8 cellular contexts compared by ENCODE assay signal in the genomic region with DNA sequence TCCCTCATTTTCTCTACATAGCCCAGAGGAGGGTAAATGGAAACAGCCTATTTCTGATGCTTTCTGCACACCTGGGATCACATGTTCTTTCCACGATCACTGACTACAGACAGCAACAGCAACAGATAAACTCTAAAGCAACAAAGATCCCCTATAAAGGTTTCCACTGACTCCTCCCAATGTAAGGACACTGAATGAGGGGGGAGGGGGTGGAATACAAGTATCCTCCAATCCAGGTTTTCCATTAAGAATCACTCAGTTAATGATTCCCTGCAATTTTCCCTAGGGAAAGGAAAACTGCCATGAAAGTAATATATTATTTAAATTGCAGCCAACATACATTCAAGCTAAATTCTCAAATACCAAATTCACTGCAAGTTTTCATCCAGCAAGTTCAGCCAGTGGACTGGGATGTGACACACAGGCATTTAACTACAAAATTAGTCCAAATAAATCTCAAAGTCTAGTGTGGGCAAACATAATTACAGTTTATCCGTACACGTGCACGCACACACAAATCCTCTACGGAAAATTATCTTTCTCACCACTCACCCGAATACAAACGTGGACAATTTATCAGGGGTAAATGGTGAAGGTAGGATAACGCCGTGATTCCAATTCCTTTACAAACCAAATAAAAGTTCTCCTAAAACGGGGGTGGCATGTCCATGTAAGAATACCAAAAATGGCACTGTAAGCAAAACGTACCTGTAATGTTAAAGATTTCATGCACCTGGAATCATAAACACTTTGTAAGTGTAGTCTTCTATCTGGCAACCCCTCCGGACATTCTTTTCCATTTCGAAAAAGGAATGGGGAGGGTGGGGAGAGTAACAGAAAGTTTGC. TPM values are rescaled to one million over a fixed set of nuclear protein-coding genes. Genes with fewer than 3 reads are reported as not detected.
DNase-seq lines count a peak whose midpoint lies in the region; ATAC-seq and TF ChIP-seq lines count a peak whose summit lies in the region.
"Not testable (repeated sequence)": the region's sequence is repeated elsewhere in the genome, so short reads cannot be mapped to it uniquely, and the experiment has no call there.

No MANE protein-coding gene starts in this region.

- not testable (repeated sequence) for ATAC-seq in CD4-positive, alpha-beta T cell (ENCODE audit: poor library complexity); IMR-90 (ENCODE audit: low read depth); activated T-helper 17 cell treated with anti-CD3 and anti-CD28 coated beads, Interleukin-2, amount 50 U/mL, for 72 hours (replicated peaks); thoracic aorta (ENCODE audit: insufficient number of reproducible peaks, low FRiP score, low read depth)

- dilution Hi-C loops in IMR-90 (cut with HindIII; ENCODE audit: low sequenced_read_pairs, unreplicated experiment): not testable (repeated sequence)

- not testable (repeated sequence) for H3F3A ChIP-seq in neural progenitor cell (ENCODE audit: low read depth)

- H3K4me1 Mint-ChIP-seq in CD4-positive, alpha-beta T cell (ENCODE audit: low read depth): peaks cover 63% of the 10 kb centered on the region
- H3K4me1 Mint-ChIP-seq in activated T-helper 17 cell treated with anti-CD3 and anti-CD28 coated beads, Interleukin-2, amount 50 U/mL, for 72 hours: peaks cover 25% of the 10 kb centered on the region
- peaks cover 18% of the 10 kb centered on the region for H3K4me1 Mint-ChIP-seq in neural progenitor cell

- CTCF ChIA-PET in CD4-positive, alpha-beta T cell (lab: Charles Lee); IMR-90 (lab: Yijun Ruan, JAX): not testable (repeated sequence)

- H3K4me3 ChIP-seq in IMR-90 (ENCODE audit: insufficient read depth, low read depth, low read length): peak overlapping the region; percentile 85
- H3K4me3 ChIP-seq in Peyer's patch: peak overlapping the region; percentile 86 to 100 (median 93)
- peak overlapping the region; percentile 64 for H3K4me3 ChIP-seq in ectodermal cell (ENCODE audit: insufficient read depth, low read depth, low read length)
- peak overlapping the region; percentile 90 for H3K4me3 ChIP-seq in iPS-20b (ENCODE audit: low read length)
- peak overlapping the region; percentile 93 for H3K4me3 ChIP-seq in neural progenitor cell
- H3K4me3 ChIP-seq in thoracic aorta: peak overlapping the region; percentile 94

- H3K9ac ChIP-seq in IMR-90 (ENCODE audit: low read depth, low read length) (peak overlapping the region; percentile 100), iPS-20b (ENCODE audit: low read depth, low read length) (peak overlapping the region; percentile 86; the same call in 1 of the 2 replicates)
- H3K9ac ChIP-seq in neural progenitor cell: not testable (repeated sequence)

- peak overlapping the region; percentile 94; the same call in 1 of the 2 replicates for H3K4ac ChIP-seq in IMR-90 (ENCODE audit: low read depth, low read length)

- H2AFZ ChIP-seq in IMR-90 (replicated peaks; ENCODE audit: low read length, poor library complexity); neural progenitor cell (replicated peaks): not testable (repeated sequence)

- H2BK20ac ChIP-seq in IMR-90 (ENCODE audit: low read depth, low read length): not testable (repeated sequence)

- H3K4me2 ChIP-seq in IMR-90 (ENCODE audit: low read depth, low read length): peak overlapping the region; percentile 94
- H3K4me2 ChIP-seq in neural progenitor cell: peak overlapping the region; percentile 84

- not testable (repeated sequence) for DNase-seq in CD4-positive, alpha-beta T cell; Peyer's patch; thoracic aorta (ENCODE audit: low spot score)
- peak; percentile 70 for DNase-seq in IMR-90
- peak; percentile 12 for DNase-seq in neural progenitor cell (ENCODE audit: low spot score)

- H3K23ac ChIP-seq in IMR-90 (ENCODE audit: low read depth, low read length): peak overlapping the region; percentile 91

- peak overlapping the region; percentile 95 for H3K27ac Mint-ChIP-seq in CD4-positive, alpha-beta T cell
- peak overlapping the region; percentile 94 for H3K27ac Mint-ChIP-seq in activated T-helper 17 cell treated with anti-CD3 and anti-CD28 coated beads, Interleukin-2, amount 50 U/mL, for 72 hours
- peak overlapping the region; percentile 98 for H3K27ac Mint-ChIP-seq in neural progenitor cell

- H4K20me1 ChIP-seq in IMR-90 (ENCODE audit: insufficient read depth, low read length): peaks cover 47% of the 10 kb centered on the region
- H4K20me1 ChIP-seq in neural progenitor cell (ENCODE audit: low read depth): peaks cover 21% of the 10 kb centered on the region

- H3K9me3 ChIP-seq in CD4-positive, alpha-beta T cell (ENCODE audit: control insufficient read depth, low read length); IMR-90 (ENCODE audit: control insufficient read depth, insufficient read depth, low read length); Peyer's patch; ectodermal cell (ENCODE audit: control insufficient read depth, low read length); iPS-20b (ENCODE audit: insufficient read depth, low read depth, low read length); neural progenitor cell (ENCODE audit: low read depth); thoracic aorta: not testable (repeated sequence)

- H3K9me1 ChIP-seq in IMR-90 (ENCODE audit: insufficient read depth, low read length): not testable (repeated sequence)

- not testable (repeated sequence) for H3K27me3 Mint-ChIP-seq in CD4-positive, alpha-beta T cell; activated T-helper 17 cell treated with anti-CD3 and anti-CD28 coated beads, Interleukin-2, amount 50 U/mL, for 72 hours; neural progenitor cell (ENCODE audit: insufficient read depth, low read depth)

- in situ Hi-C loops in IMR-90 (cut with MboI; ENCODE audit: low sequenced_read_pairs): loop anchor here (5.0 kb wide), 1 partner anchor 72 kb away; no protein-coding TSS in a partner anchor

- peak overlapping the region; percentile 81 to 85 for H4K8ac ChIP-seq in IMR-90 (ENCODE audit: low read depth in 2 of 2, low read length in 2 of 2)

- H3K79me1 ChIP-seq in IMR-90 (ENCODE audit: low read depth in 1 of 2, low read length in 2 of 2): peaks cover 7 to 15% of the 10 kb centered on the region in 2 experiments; a peak in 3 of 4 replicates

- BruUV-seq in IMR-90 (replicated peaks; lab: Mats Ljungman, UMichigan): TSS peak; percentile 18

- intact Hi-C loops in CD4-positive, alpha-beta T cell (cut with DNase I, micrococcal nuclease): loop anchor here in 1 of 2 experiments (5.0 to 10.0 kb wide), 3 partner anchors 52 to 536 kb away; a partner anchor contains a TSS
- intact Hi-C loops in IMR-90 (cut with micrococcal nuclease): loop anchor here (2.0 to 5.0 kb wide), 2 partner anchors 22 to 47 kb away; no protein-coding TSS in a partner anchor

- not testable (repeated sequence) for H3K27me3 ChIP-seq in CD4-positive, alpha-beta T cell (ENCODE audit: control insufficient read depth, insufficient read depth, low read length); IMR-90 (ENCODE audit: control insufficient read depth, insufficient read depth, low read length); Peyer's patch; iPS-20b (ENCODE audit: insufficient read depth, low read length); thoracic aorta (replicated peaks; ENCODE audit: insufficient read depth)
- H3K27me3 ChIP-seq in ectodermal cell (ENCODE audit: control insufficient read depth, insufficient read depth, low read length, poor library complexity, severe bottlenecking): peaks cover 25% of the 10 kb centered on the region
- peaks cover 24% of the 10 kb centered on the region for H3K27me3 ChIP-seq in neural progenitor cell

- not testable (repeated sequence) for H3K27ac ChIP-seq in CD4-positive, alpha-beta T cell (ENCODE audit: low read depth, low read length); ectodermal cell (ENCODE audit: insufficient read depth, low read depth, low read length, poor library complexity, severe bottlenecking); iPS-20b (ENCODE audit: low read length); neural progenitor cell
- H3K27ac ChIP-seq in IMR-90 (ENCODE audit: insufficient read depth, low read length) (peak overlapping the region; percentile 99), Peyer's patch (peak overlapping the region; percentile 94 to 99 (median 97)), thoracic aorta (peak overlapping the region in 1 of 2 donors; percentile 90)

- not testable (repeated sequence) for H3K36me3 ChIP-seq in IMR-90 (ENCODE audit: control insufficient read depth, insufficient read depth, low read length); Peyer's patch; ectodermal cell (ENCODE audit: control insufficient read depth, insufficient read depth, low read length); iPS-20b (ENCODE audit: insufficient read depth, low read depth, low read length); neural progenitor cell; thoracic aorta

- H3K4me1 ChIP-seq in IMR-90 (ENCODE audit: control insufficient read depth, insufficient read depth, low read length): peaks cover 14% of the 10 kb centered on the region
- not testable (repeated sequence) for H3K4me1 ChIP-seq in Peyer's patch; ectodermal cell (ENCODE audit: control insufficient read depth, insufficient read depth, low read length); iPS-20b (ENCODE audit: insufficient read depth, low read length); neural progenitor cell
- H3K4me1 ChIP-seq in thoracic aorta (ENCODE audit: control insufficient read depth in 1 of 2, low read depth in 2 of 2): peaks cover 27 to 41% of the 10 kb centered on the region in 2 donors

- H2AK9ac ChIP-seq in IMR-90 (replicated peaks; ENCODE audit: low read depth, low read length, poor library complexity): not testable (repeated sequence)

- TF ChIP-seq RAD21 in IMR-90 (IDR thresholded peaks at IDR 0.05; ENCODE audit: low read length): not testable (repeated sequence)

- H2BK15ac ChIP-seq in IMR-90 (ENCODE audit: low read depth, low read length): not testable (repeated sequence)

- peak overlapping the region; percentile 97 for H2BK5ac ChIP-seq in IMR-90 (ENCODE audit: low read depth, low read length, poor library complexity, severe bottlenecking)

- peak overlapping the region; percentile 79 for H4K91ac ChIP-seq in IMR-90 (ENCODE audit: insufficient read depth, low read depth, low read length)

- peak overlapping the region; percentile 98 for H3K4me3 Mint-ChIP-seq in CD4-positive, alpha-beta T cell
- peak overlapping the region; percentile 94 for H3K4me3 Mint-ChIP-seq in activated T-helper 17 cell treated with anti-CD3 and anti-CD28 coated beads, Interleukin-2, amount 50 U/mL, for 72 hours
- H3K4me3 Mint-ChIP-seq in neural progenitor cell: peak overlapping the region; percentile 100

- H2BK120ac ChIP-seq in IMR-90 (ENCODE audit: low read depth, low read length): peak overlapping the region; percentile 78; the same call in 1 of the 2 replicates

- POLR2A ChIA-PET in CD4-positive, alpha-beta T cell (lab: Charles Lee): interaction anchor here (1.0 to 2.9 kb wide), 2 partner anchors 49 to 155 kb away, joined by 5 to 30 read pairs; no protein-coding TSS in a partner anchor
- POLR2A ChIA-PET in IMR-90 (lab: Charles Lee; ENCODE audit: unreplicated experiment): not testable (repeated sequence)

- WGBS in IMR-90 (ENCODE audit: extremely low coverage in 2 of 2, insufficient read length in 1 of 2), 2 experiments: no CpG with 5 or more reads among the region's 13 CpGs
- WGBS in ectodermal cell, 2 experiments: 26 to 30% methylated on average over 7 to 13 of the region's 13 CpGs

- H3K79me2 ChIP-seq in neural progenitor cell (ENCODE audit: low read depth): peaks cover 60% of the 10 kb centered on the region

- peak overlapping the region; percentile 82 for H3K56ac ChIP-seq in IMR-90 (ENCODE audit: extremely low read depth, insufficient read depth, low read length)

- H4K5ac ChIP-seq in IMR-90 (ENCODE audit: low read depth, low read length): peak overlapping the region; percentile 96; the same call in 1 of the 2 replicates

- H3K36me3 Mint-ChIP-seq in CD4-positive, alpha-beta T cell (ENCODE audit: low read depth): peaks cover 17% of the 10 kb centered on the region
- not testable (repeated sequence) for H3K36me3 Mint-ChIP-seq in activated T-helper 17 cell treated with anti-CD3 and anti-CD28 coated beads, Interleukin-2, amount 50 U/mL, for 72 hours (ENCODE audit: low read depth)
- peaks cover 13% of the 10 kb centered on the region for H3K36me3 Mint-ChIP-seq in neural progenitor cell

- peak overlapping the region; percentile 86 for H3K18ac ChIP-seq in IMR-90 (ENCODE audit: low read depth, low read length)

- 0 out of 2 replicates have a peak overlapping the region, but pooled peaks have one; percentile 22 for H2AK5ac ChIP-seq in IMR-90 (ENCODE audit: low read depth, low read length)

- H3K9me3 Mint-ChIP-seq in CD4-positive, alpha-beta T cell; activated T-helper 17 cell treated with anti-CD3 and anti-CD28 coated beads, Interleukin-2, amount 50 U/mL, for 72 hours: not testable (repeated sequence)
- peaks cover 14% of the 10 kb centered on the region for H3K9me3 Mint-ChIP-seq in neural progenitor cell

- TF ChIP-seq POLR2A in IMR-90 (IDR thresholded peaks at IDR 0.05; ENCODE audit: low read depth, low read length): peak; percentile 65; the same call in 1 of the 2 replicates
- TF ChIP-seq POLR2A in Peyer's patch (IDR thresholded peaks at IDR 0.05): not testable (repeated sequence)

- not testable (repeated sequence) for TF ChIP-seq CTCF in CD4-positive, alpha-beta T cell (IDR thresholded peaks at IDR 0.05); IMR-90 (conservative IDR thresholded peaks at IDR 0.05; ENCODE audit: low read depth, low read length); Peyer's patch (IDR thresholded peaks at IDR 0.05); neural progenitor cell (IDR thresholded peaks at IDR 0.05); thoracic aorta (IDR thresholded peaks at IDR 0.05)

- peak overlapping the region; percentile 99 for H3K14ac ChIP-seq in IMR-90 (replicated peaks; ENCODE audit: low read depth, low read length)

RNA-seq across cellular contexts. Expression of a gene that starts 1.7 kb away (rescaled TPM):
- 10 to 100 TPM; 28.0 to 29.7 TPM for total RNA-seq in CD4-positive, alpha-beta T cell
- total RNA-seq in IMR-90 (2012; rRNA removed) (736 and 774 TPM in 2 replicates), Peyer's patch (10 to 100 TPM; 34.3 to 41.6 (median 37.5) TPM), neural progenitor cell (ENCODE audit: low replicate concordance) (21.6 and 24.6 TPM in 2 replicates), thoracic aorta (10 to 100 TPM; 30.5 to 39.8 TPM)
- 119 and 131 TPM in 2 replicates for polyA plus RNA-seq in IMR-90 (2012; rRNA removed)
- polyA plus RNA-seq in IMR-90 (2012; cell fraction: cytosol; rRNA removed): 23.6 and 30.3 TPM in 2 replicates
- 34.4 and 346 TPM in 2 replicates for polyA plus RNA-seq in IMR-90 (2012; cell fraction: nucleus; rRNA removed; ENCODE audit: low replicate concordance)
- 10 to 100 TPM; 13.4 to 14.2 TPM for total RNA-seq in activated T-helper 17 cell treated with anti-CD3 and anti-CD28 coated beads, Interleukin-2, amount 50 U/mL, for 72 hours
- polyA plus RNA-seq in ectodermal cell (2013, experiment 1 of 4): 18.3 TPM
- polyA plus RNA-seq in ectodermal cell (2013, experiment 2 of 4): 17.8 TPM
- 15.3 TPM for polyA plus RNA-seq in ectodermal cell (2013, experiment 3 of 4)
- 15.2 TPM for polyA plus RNA-seq in ectodermal cell (2013, experiment 4 of 4)

Comparison
In these comparisons a context has a peak if more than half of its experiments do, and no peak if none do; other contexts are left out.
1. RNA of a gene that starts 1.7 kb away (total RNA-seq): 736 to 774 TPM in IMR-90; 30.5 to 39.8 TPM in thoracic aorta, 34.3 to 41.6 TPM in Peyer's patch, 28.0 to 29.7 TPM in CD4-positive, alpha-beta T cell, 21.6 to 24.6 TPM in neural progenitor cell and 13.4 to 14.2 TPM in activated T-helper 17 cell treated with anti-CD3 and anti-CD28 coated beads, Interleukin-2, amount 50 U/mL, for 72 hours; every median in the first group is over 10 times any median in the second.
2. Peak in every context shown above with its lines, with median percentiles within 50 percentile points of each other: H3K27ac Mint-ChIP-seq, H3K4me3 Mint-ChIP-seq and H3K4me3 ChIP-seq.